In the genomic region with DNA sequence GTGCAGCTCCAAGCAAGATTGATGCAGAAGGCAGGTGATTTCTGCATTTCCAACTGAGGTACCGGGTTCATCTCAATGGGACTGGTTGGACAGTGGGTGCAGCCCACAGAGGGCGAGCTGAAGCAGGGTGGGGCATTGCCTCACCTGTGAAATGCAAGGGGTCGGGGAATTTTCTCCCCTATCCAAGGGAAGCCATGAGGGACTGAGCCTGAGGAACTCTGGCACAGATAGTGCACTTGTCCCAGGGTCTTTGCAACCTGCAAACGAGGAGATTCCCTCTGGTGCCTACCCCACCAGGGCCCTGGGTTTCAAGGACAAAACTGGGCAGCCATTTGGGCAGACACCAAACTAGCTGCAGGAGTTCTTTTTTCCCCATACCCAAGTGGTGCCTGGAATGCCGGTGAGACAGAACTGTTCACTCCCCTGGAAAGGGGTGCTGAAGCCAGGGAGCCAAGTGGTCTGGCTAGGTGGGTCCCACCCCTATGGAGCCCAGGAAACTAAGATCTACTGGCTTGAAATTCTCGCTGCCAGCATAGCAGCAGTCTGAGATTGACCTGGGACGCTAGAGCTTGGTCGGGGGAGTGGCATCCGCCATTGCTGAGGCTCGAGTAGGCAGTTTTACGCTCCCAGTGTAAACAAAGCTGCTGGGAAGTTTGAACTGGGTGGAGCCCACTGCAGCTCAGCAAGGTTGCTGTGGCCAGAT, we compare ENCODE assay signal across 7 cellular contexts. TPM values are rescaled to one million over a fixed set of nuclear protein-coding genes. Genes with fewer than 3 reads are reported as not detected.
A peak's percentile ranks its signal among the peaks of the same experiment; 100 is the strongest.
DNase-seq lines count a peak whose midpoint lies in the region; ATAC-seq and TF ChIP-seq lines count a peak whose summit lies in the region.
"Not testable (repeated sequence)": the region's sequence is repeated elsewhere in the genome, so short reads cannot be mapped to it uniquely, and the experiment has no call there.

No MANE protein-coding gene starts in this region.

- not testable (repeated sequence) for H3K4me2 ChIP-seq in neural progenitor cell

- H3K9ac ChIP-seq in neural progenitor cell = not testable (repeated sequence)

- peak overlapping the region; percentile 63 for H2AFZ ChIP-seq in neural progenitor cell (replicated peaks)

- not testable (repeated sequence) for H3F3A ChIP-seq in neural progenitor cell (ENCODE audit: low read depth)

- H3K27ac ChIP-seq in left lung, neural progenitor cell: not testable (repeated sequence)

- peak; percentile 51 for DNase-seq in DMS53 (lab: John Stamatoyannopoulos, UW)
- peak; percentile 10 for DNase-seq in HuH-7.5 (ENCODE audit: low spot score)
- peak; percentile 50 for DNase-seq in NCI-H2227 (lab: John Stamatoyannopoulos, UW; ENCODE audit: unreplicated experiment)
- DNase-seq in NCI-H774 (lab: John Stamatoyannopoulos, UW) = peak; percentile 31
- DNase-seq in epithelial cell of esophagus (ENCODE audit: low read depth) = peak; percentile 2
- DNase-seq in left lung = peak in 1 of 2 donors; percentile 39
- DNase-seq in neural progenitor cell (ENCODE audit: low spot score) = not testable (repeated sequence)

- H3K4me1 Mint-ChIP-seq in neural progenitor cell = not testable (repeated sequence)

- H3K4me1 ChIP-seq in left lung, neural progenitor cell: not testable (repeated sequence)

- not testable (repeated sequence) for H3K27me3 Mint-ChIP-seq in neural progenitor cell (ENCODE audit: insufficient read depth, low read depth)

- intact Hi-C loops in left lung (cut with DNase I) = not testable (repeated sequence)

- H3K36me3 Mint-ChIP-seq in neural progenitor cell = not testable (repeated sequence)

- H3K36me3 ChIP-seq in left lung, neural progenitor cell: not testable (repeated sequence)

- H3K4me3 Mint-ChIP-seq in neural progenitor cell = not testable (repeated sequence)

- H3K27me3 ChIP-seq in left lung, neural progenitor cell: not testable (repeated sequence)

- not testable (repeated sequence) for H3K9me3 ChIP-seq in left lung; neural progenitor cell (ENCODE audit: low read depth)

- ATAC-seq in left lung = peak; percentile 89

- not testable (repeated sequence) for H3K4me3 ChIP-seq in epithelial cell of esophagus (ENCODE audit: low read length); left lung; neural progenitor cell

- not testable (repeated sequence) for H3K27ac Mint-ChIP-seq in neural progenitor cell

- not testable (repeated sequence) for H3K9me3 Mint-ChIP-seq in neural progenitor cell

- not testable (repeated sequence) for TF ChIP-seq CTCF in epithelial cell of esophagus (IDR thresholded peaks at IDR 0.05; ENCODE audit: insufficient read depth, low read depth, low read length, missing control alignments); left lung (IDR thresholded peaks at IDR 0.05); neural progenitor cell (IDR thresholded peaks at IDR 0.05)

- not testable (repeated sequence) for H3K79me2 ChIP-seq in neural progenitor cell (ENCODE audit: low read depth)

- H4K20me1 ChIP-seq in neural progenitor cell (ENCODE audit: low read depth) = not testable (repeated sequence)

RNA-seq across cellular contexts. Expression of a gene that starts 23.9 kb away (rescaled TPM):
- 10 to 100 TPM; 51.5 to 55.8 TPM for total RNA-seq in left lung
- 0.40 and 1.1 TPM in 2 replicates for total RNA-seq in neural progenitor cell (ENCODE audit: low replicate concordance)

Comparison
In these comparisons a context has a peak if more than half of its experiments do, and no peak if none do; other contexts are left out.
1. RNA of a gene that starts 23.9 kb away (total RNA-seq): 51.5 to 55.8 TPM in left lung; 0.40 to 1.1 TPM in neural progenitor cell; every median in the first group is over 10 times any median in the second.